32 cellular contexts compared by ENCODE assay signal in genomic region chr14:24868389-24868788, GRCh38.
"Had no signal": no experiment of that assay in that cellular context is flagged by ENCODE, and none has a peak within 500 bp of the region (broad histone marks: within the 10 kb centered on the region; RNA-seq: fewer than 3 reads in every experiment).

No MANE protein-coding gene starts in this region.

- DNase-seq: Karpas-422, MG63, MM.1S, MV-4-11, NCI-H1048, NCI-H1092, NCI-H1092 treated with DMSO at 0.1 percent for 48 hours, NCI-H1105, NCI-H1105 treated with DMSO at 0.1 percent for 48 hours, NCI-H1417 treated with DMSO at 0.1 percent for 48 hours, NCI-H1436, NCI-H1436 treated with DMSO at 0.1 percent for 48 hours, NCI-H146, NCI-H1694, NCI-H1694 treated with DMSO at 0.1 percent for 48 hours, NCI-H187, NCI-H187 treated with DMSO at 0.1 percent for 48 hours, NCI-H1930, NCI-H2029, NCI-H2029 treated with DMSO at 0.1 percent for 48 hours, NCI-H2081, NCI-H2081 treated with DMSO at 0.1 percent for 48 hours, NCI-H2107, NCI-H2171, NCI-H2171 treated with DMSO at 0.1 percent for 48 hours, NCI-H226, NCI-H345, NCI-H446, NCI-H446 treated with DMSO at 0.1 percent for 48 hours, NCI-H510A, NCI-H510A treated with DMSO at 0.1 percent for 48 hours had no signal

- H3K9me3 ChIP-seq: MG63 had no signal

- H3K27ac ChIP-seq: KMS-11 had no signal

- H3K9ac ChIP-seq: KMS-11 had no signal

- H3K36me3 ChIP-seq: MG63 had no signal

- H3K4me3 ChIP-seq: MG63 had no signal

- H3K27me3 ChIP-seq: MG63 had no signal

- H3K4me2 ChIP-seq: KMS-11 had no signal
